Comparison of ENCODE assay signal across 17 cellular contexts in the genomic region with DNA sequence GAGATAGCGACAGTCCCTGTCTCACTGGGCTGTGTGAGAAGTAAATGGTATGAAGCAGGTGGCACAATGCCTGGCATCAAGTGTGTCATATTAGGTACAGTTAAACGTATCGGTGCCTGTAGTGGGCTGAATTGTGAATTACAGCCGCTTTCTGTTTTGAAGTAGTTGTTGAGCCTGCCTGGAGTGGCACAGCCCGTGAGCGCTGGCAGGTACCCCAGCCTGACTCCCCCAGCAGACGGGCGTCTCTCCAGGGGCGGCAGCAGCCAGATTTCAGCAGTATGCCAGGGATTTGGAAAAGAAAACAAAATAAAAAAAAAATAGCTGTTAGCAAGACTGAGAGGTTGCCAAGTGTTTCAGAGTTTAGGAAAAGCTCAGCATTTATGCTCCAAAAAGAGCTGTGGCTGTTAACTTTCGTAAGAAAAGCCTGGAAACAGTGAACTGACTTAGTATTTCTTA. TPM values are rescaled to one million over a fixed set of nuclear protein-coding genes. Genes with fewer than 3 reads are reported as not detected.
DNase-seq lines count a peak whose midpoint lies in the region; ATAC-seq and TF ChIP-seq lines count a peak whose summit lies in the region.
"Had no signal": no experiment of that assay in that cellular context is flagged by ENCODE, and none has a peak within 500 bp of the region (broad histone marks: within the 10 kb centered on the region; RNA-seq: fewer than 3 reads in every experiment).

No MANE protein-coding gene starts in this region.

- no peak overlapping the region for H3K14ac ChIP-seq in mesenchymal stem cell (ENCODE audit: low read length in 2 of 2)

- H2AFZ ChIP-seq in mammary epithelial cell (ENCODE audit: low read depth, low read length) (no peak overlapping the region), mesenchymal stem cell (ENCODE audit: low read depth, low read length) (no peak overlapping the region)

- H4K8ac ChIP-seq in mesenchymal stem cell (ENCODE audit: low read length) = no peak overlapping the region

- H3K4me1 ChIP-seq in breast epithelium = no peaks in the 10 kb centered on the region
- H3K4me1 ChIP-seq in mammary epithelial cell (ENCODE audit: insufficient read depth, low read length) = no peaks in the 10 kb centered on the region
- H3K4me1 ChIP-seq in mesenchymal stem cell (ENCODE audit: control insufficient read depth, insufficient read depth, low read depth, low read length) = peaks cover 5% of the 10 kb centered on the region
- peaks cover 8 to 10% of the 10 kb centered on the region in 2 donors for H3K4me1 ChIP-seq in uterus
- no peaks in the 10 kb centered on the region for H3K4me1 ChIP-seq in prostate gland (replicated peaks)

- H3K27me3 ChIP-seq in breast epithelium (no peaks in the 10 kb centered on the region), mammary epithelial cell (ENCODE audit: insufficient read depth, low read length) (no peaks in the 10 kb centered on the region), mesenchymal stem cell (ENCODE audit: control insufficient read depth in 1 of 2, insufficient read depth in 1 of 2, low read length in 2 of 2) (no peaks in the 10 kb centered on the region), uterus (no peaks in the 10 kb centered on the region), prostate gland (replicated peaks; ENCODE audit: insufficient read depth) (no peaks in the 10 kb centered on the region)

- TF ChIP-seq POLR2A in breast epithelium (IDR thresholded peaks at IDR 0.05) = no peak
- no peak for TF ChIP-seq POLR2A in uterus (IDR thresholded peaks at IDR 0.05)
- no peak for TF ChIP-seq POLR2A in prostate gland (IDR thresholded peaks at IDR 0.05)

- H3K4me2 ChIP-seq in mammary epithelial cell (ENCODE audit: insufficient read depth, low read depth, low read length) (no peak overlapping the region), mesenchymal stem cell (ENCODE audit: low read length, poor library complexity, severe bottlenecking) (no peak overlapping the region)

- H3K79me1 ChIP-seq in mesenchymal stem cell (replicated peaks; ENCODE audit: low read length, poor library complexity, severe bottlenecking) = peaks cover 8% of the 10 kb centered on the region

- peak overlapping the region in 1 of 3 donors; percentile 6 for H3K4me3 ChIP-seq in breast epithelium
- no peak overlapping the region for H3K4me3 ChIP-seq in mammary epithelial cell (replicated peaks in 1 of 3; ENCODE audit: insufficient read depth in 1 of 3, low read depth in 2 of 3, low read length in 3 of 3)
- no peak overlapping the region for H3K4me3 ChIP-seq in mesenchymal stem cell (ENCODE audit: insufficient read depth in 1 of 2, low read depth in 1 of 2, low read length in 2 of 2)
- no peak overlapping the region for H3K4me3 ChIP-seq in uterus
- no peak overlapping the region for H3K4me3 ChIP-seq in prostate gland

- no peaks in the 10 kb centered on the region for H3K36me3 Mint-ChIP-seq in progenitor cell of endocrine pancreas (ENCODE audit: insufficient read depth)
- H3K36me3 Mint-ChIP-seq: immature natural killer cell, type B pancreatic cell had no signal

- no peak overlapping the region for H2AK5ac ChIP-seq in mesenchymal stem cell (ENCODE audit: low read length, severe bottlenecking)

- no peak overlapping the region for H3K18ac ChIP-seq in mesenchymal stem cell (ENCODE audit: low read depth in 1 of 2, low read length in 2 of 2)

- H3K23ac ChIP-seq in mesenchymal stem cell (ENCODE audit: low read length in 2 of 2) = no peak overlapping the region

- H3K79me2 ChIP-seq in mammary epithelial cell (ENCODE audit: insufficient read depth, low read length) = peaks cover 4% of the 10 kb centered on the region

- no peak overlapping the region for H3K4me3 Mint-ChIP-seq in progenitor cell of endocrine pancreas (ENCODE audit: low read depth)
- H3K4me3 Mint-ChIP-seq: activated CD8-positive, alpha-beta T cell treated with anti-CD3 and anti-CD28 coated beads, Interleukin-2, amount 10 ng/mL, durations not matched to agents 7 days and 5 days; T-helper 2 cell treated with Interferon-gamma antibody and Interleukin-4, amounts not matched to agents 5 μg/mL and 100 μg/mL, for 36 hours; type B pancreatic cell had no signal

- no peaks in the 10 kb centered on the region for H3K27me3 Mint-ChIP-seq in progenitor cell of endocrine pancreas
- H3K27me3 Mint-ChIP-seq: type B pancreatic cell had no signal

- H3K9ac ChIP-seq in mammary epithelial cell (ENCODE audit: insufficient read depth, low read length) (no peak overlapping the region), mesenchymal stem cell (ENCODE audit: low read length) (peak overlapping the region; percentile 24)

- H3K9me3 Mint-ChIP-seq in progenitor cell of endocrine pancreas (ENCODE audit: low read depth) = no peaks in the 10 kb centered on the region
- H3K9me3 Mint-ChIP-seq: immature natural killer cell; T-helper 2 cell treated with Interferon-gamma antibody and Interleukin-4, amounts not matched to agents 5 μg/mL and 100 μg/mL, for 36 hours; type B pancreatic cell had no signal

- H2BK12ac ChIP-seq in mesenchymal stem cell (ENCODE audit: low read length in 2 of 2) = no peak overlapping the region

- no peak overlapping the region for H2BK15ac ChIP-seq in mesenchymal stem cell (ENCODE audit: low read depth, poor library complexity, severe bottlenecking)

- H3K4ac ChIP-seq in mesenchymal stem cell (ENCODE audit: low read depth in 1 of 2, low read length in 2 of 2) = no peak overlapping the region

- no peak overlapping the region for H2BK120ac ChIP-seq in mesenchymal stem cell (ENCODE audit: low read depth, low read length)

- H3K9me3 ChIP-seq in breast epithelium = no peaks in the 10 kb centered on the region
- H3K9me3 ChIP-seq in mammary epithelial cell (replicated peaks; ENCODE audit: insufficient read depth, low read length) = no peaks in the 10 kb centered on the region
- H3K9me3 ChIP-seq in mesenchymal stem cell (ENCODE audit: control insufficient read depth, low read length) = no peaks in the 10 kb centered on the region
- no peaks in the 10 kb centered on the region for H3K9me3 ChIP-seq in uterus
- H3K9me3 ChIP-seq in prostate gland = no peaks in the 10 kb centered on the region

- in situ Hi-C loops in mammary epithelial cell (cut with MboI; ENCODE audit: low sequenced_read_pairs in 2 of 2) = no loop called here

- BruUV-seq in mammary epithelial cell (replicated peaks; lab: Mats Ljungman, UMichigan) = no TSS peak

- no peak overlapping the region for H2BK5ac ChIP-seq in mesenchymal stem cell (ENCODE audit: low read depth, low read length, poor library complexity, severe bottlenecking)

- H4K20me1 ChIP-seq in mammary epithelial cell (ENCODE audit: insufficient read depth, low read length) = no peaks in the 10 kb centered on the region

- ATAC-seq in GM21390 (IDR thresholded peaks at IDR 0.05; ENCODE audit: unreplicated experiment) = no peak
- ATAC-seq: activated CD8-positive, alpha-beta T cell treated with anti-CD3 and anti-CD28 coated beads, Interleukin-2, amount 10 ng/mL, durations not matched to agents 7 days and 5 days; Panc1 had no signal

- CTCF ChIA-PET in mammary epithelial cell (lab: Charles Lee; ENCODE audit: low non-redundant PET) = no interaction called here

- no peaks in the 10 kb centered on the region for H3K4me1 Mint-ChIP-seq in progenitor cell of endocrine pancreas (ENCODE audit: low read depth)

- H4K91ac ChIP-seq in mesenchymal stem cell (ENCODE audit: low read length) = no peak overlapping the region

- H3K36me3 ChIP-seq in breast epithelium (no peaks in the 10 kb centered on the region), mammary epithelial cell (ENCODE audit: insufficient read depth, low read length) (peaks cover 2% of the 10 kb centered on the region), mesenchymal stem cell (ENCODE audit: control insufficient read depth in 1 of 2, insufficient read depth in 2 of 2, low read depth in 1 of 2, low read length in 2 of 2) (peaks cover 0 to 54% of the 10 kb centered on the region in 2 experiments), uterus (no peaks in the 10 kb centered on the region), prostate gland (no peaks in the 10 kb centered on the region)

- 71% methylated on average over 10 of the region's 10 CpGs for WGBS in mammary epithelial cell (ENCODE audit: low coverage, missing lambda C conversion rate)
- 98% methylated on average over 10 of the region's 10 CpGs for WGBS in mesenchymal stem cell
- WGBS in prostate gland = 25% methylated on average over 10 of the region's 10 CpGs

- no peak for DNase-seq in breast epithelium (ENCODE audit: low spot score in 2 of 2)
- no peak for DNase-seq in mammary epithelial cell
- DNase-seq in mesenchymal stem cell = no peak
- peak in 1 of 2 donors; percentile 68 for DNase-seq in uterus
- DNase-seq in progenitor cell of endocrine pancreas (ENCODE audit: low spot score, unreplicated experiment) = no peak
- DNase-seq in prostate gland (ENCODE audit: low spot score) = no peak
- DNase-seq: activated CD8-positive, alpha-beta T cell treated with anti-CD3 and anti-CD28 coated beads, Interleukin-2, amount 10 ng/mL, durations not matched to agents 7 days and 5 days; activated gamma-delta T cell; immature natural killer cell; KG1; small intestine had no signal

- dilution Hi-C loops in mammary epithelial cell (cut with HindIII; ENCODE audit: low sequenced_read_pairs) = no loop called here

- no peak for TF ChIP-seq CTCF in breast epithelium (IDR thresholded peaks at IDR 0.05)
- no peak for TF ChIP-seq CTCF in mammary epithelial cell (conservative IDR thresholded peaks at IDR 0.05 in 1 of 2, IDR thresholded peaks at IDR 0.05 in 1 of 2; ENCODE audit: extremely low read depth in 1 of 2, insufficient read depth in 1 of 2, low read depth in 1 of 2, low read length in 2 of 2)
- no peak for TF ChIP-seq CTCF in uterus (IDR thresholded peaks at IDR 0.05)
- no peak for TF ChIP-seq CTCF in progenitor cell of endocrine pancreas (IDR thresholded peaks at IDR 0.05; ENCODE audit: unreplicated experiment)
- no peak for TF ChIP-seq CTCF in prostate gland (IDR thresholded peaks at IDR 0.05)

- intact Hi-C loops in breast epithelium (cut with DNase I; ENCODE audit: low total_unique reads) = no loop called here
- intact Hi-C loops in mammary epithelial cell (cut with micrococcal nuclease) = no loop called here
- intact Hi-C loops in uterus (cut with DNase I; ENCODE audit: low total_unique reads) = no loop called here
- intact Hi-C loops in prostate gland (cut with DNase I) = no loop called here

- H3K27ac Mint-ChIP-seq in progenitor cell of endocrine pancreas = no peak overlapping the region
- H3K27ac Mint-ChIP-seq: activated CD8-positive, alpha-beta T cell treated with anti-CD3 and anti-CD28 coated beads, Interleukin-2, amount 10 ng/mL, durations not matched to agents 7 days and 5 days; T-helper 2 cell treated with Interferon-gamma antibody and Interleukin-4, amounts not matched to agents 5 μg/mL and 100 μg/mL, for 36 hours; type B pancreatic cell had no signal

- peak overlapping the region; percentile 14 to 33 for H3K27ac ChIP-seq in breast epithelium
- no peak overlapping the region for H3K27ac ChIP-seq in mammary epithelial cell (ENCODE audit: insufficient read depth, low read depth, low read length)
- H3K27ac ChIP-seq in cingulate gyrus (ENCODE audit: low read depth, low read length) = peak overlapping the region; percentile 78
- no peak overlapping the region for H3K27ac ChIP-seq in mesenchymal stem cell (ENCODE audit: low read length, poor library complexity, severe bottlenecking)
- peak overlapping the region; percentile 50 to 53 for H3K27ac ChIP-seq in uterus
- H3K27ac ChIP-seq in prostate gland = no peak overlapping the region

RNA-seq across cellular contexts. Expression of a gene that starts 26.6 kb away (rescaled TPM):
- total RNA-seq in breast epithelium (10 to 100 TPM in 1 of 3 donors, 1 to 10 TPM in 2; 5.4 to 34.6 (median 6.6) TPM), mammary epithelial cell (10 to 100 TPM; 10.7 to 17.4 TPM), uterus (10 to 100 TPM in 2 of 4 donors, 1 to 10 TPM in 2; 5.6 to 22.1 (median 10.3) TPM), progenitor cell of endocrine pancreas (6.3 and 6.5 TPM in 2 replicates), prostate gland (1 to 10 TPM; 3.2 to 7.6 TPM)
- polyA plus RNA-seq in mammary epithelial cell = 17.7 TPM
- polyA minus RNA-seq in mammary epithelial cell = 18.2 TPM
- 4.9 TPM for polyA plus RNA-seq in mesenchymal stem cell (2013, experiment 1 of 2)
- 5.1 TPM for polyA plus RNA-seq in mesenchymal stem cell (2013, experiment 2 of 2)

RNA-seq across cellular contexts. Expression of a gene that starts 43.5 kb away (rescaled TPM):
- total RNA-seq in breast epithelium = not detected
- not detected for total RNA-seq in mammary epithelial cell
- polyA plus RNA-seq in mammary epithelial cell = not detected
- not detected for polyA minus RNA-seq in mammary epithelial cell
- polyA plus RNA-seq in mesenchymal stem cell (2013, experiment 1 of 2) = not detected
- polyA plus RNA-seq in mesenchymal stem cell (2013, experiment 2 of 2) = not detected
- not detected for total RNA-seq in uterus
- not detected in 2 replicates for total RNA-seq in progenitor cell of endocrine pancreas
- not detected for total RNA-seq in prostate gland
- total RNA-seq: activated CD8-positive, alpha-beta T cell treated with anti-CD3 and anti-CD28 coated beads, Interleukin-2, amount 10 ng/mL, durations not matched to agents 7 days and 5 days; fibroblast of lung had no signal
- polyA plus RNA-seq: fibroblast of lung, immature natural killer cell, small intestine had no signal

RNA-seq across cellular contexts. Expression of a gene that starts 51.7 kb away (rescaled TPM):
- 10 to 100 TPM; 54.0 to 61.6 (median 54.7) TPM for total RNA-seq in breast epithelium
- total RNA-seq in mammary epithelial cell = 10 to 100 TPM; 65.2 to 75.4 TPM
- polyA plus RNA-seq in mammary epithelial cell = 76.3 TPM
- 71.0 TPM for polyA minus RNA-seq in mammary epithelial cell
- 52.7 TPM for polyA plus RNA-seq in mesenchymal stem cell (2013, experiment 1 of 2)
- polyA plus RNA-seq in mesenchymal stem cell (2013, experiment 2 of 2) = 52.5 TPM
- 10 to 100 TPM; 15.6 to 87.4 (median 57.7) TPM for total RNA-seq in uterus
- 56.6 and 59.4 TPM in 2 replicates for total RNA-seq in progenitor cell of endocrine pancreas
- 10 to 100 TPM; 54.2 to 58.3 TPM for total RNA-seq in prostate gland

Comparison
In these comparisons a context has a peak if more than half of its experiments do, and no peak if none do; other contexts are left out.
1. H3K27ac ChIP-seq: peak in breast epithelium (2 of 2), cingulate gyrus (single experiment) and uterus (2 of 2); none in mammary epithelial cell (single experiment), mesenchymal stem cell (single experiment) and prostate gland (0 of 2).